10 cellular contexts compared by ENCODE assay signal in genomic region chr7:96685755-96686154, GRCh38. TPM values are rescaled to one million over a fixed set of nuclear protein-coding genes. Genes with fewer than 3 reads are reported as not detected.
DNase-seq lines count a peak whose midpoint lies in the region; ATAC-seq and TF ChIP-seq lines count a peak whose summit lies in the region.
"Had no signal": no experiment of that assay in that cellular context is flagged by ENCODE, and none has a peak within 500 bp of the region (broad histone marks: within the 10 kb centered on the region; RNA-seq: fewer than 3 reads in every experiment).

No MANE protein-coding gene starts in this region.

- H3K4me3 ChIP-seq in right lobe of liver: no peak overlapping the region
- H3K4me3 ChIP-seq: tibial nerve had no signal

- peak; percentile 68 for ATAC-seq in GM18505 (IDR thresholded peaks at IDR 0.05; ENCODE audit: unreplicated experiment)
- peak; percentile 60 for ATAC-seq in GM19452 (IDR thresholded peaks at IDR 0.05; ENCODE audit: unreplicated experiment)
- peak; percentile 93 for ATAC-seq in HG02885 (IDR thresholded peaks at IDR 0.05; ENCODE audit: poor library complexity, unreplicated experiment)
- peak; percentile 66 for ATAC-seq in HG03575 (IDR thresholded peaks at IDR 0.05; ENCODE audit: extremely low read depth, insufficient number of reproducible peaks, low FRiP score, unreplicated experiment)
- ATAC-seq in right lobe of liver: no peak
- no peak for ATAC-seq in SK-N-SH treated with all-trans-retinoic acid at 6 μM for 48 hours
- ATAC-seq: activated naive CD4-positive, alpha-beta T cell treated with anti-CD3 and anti-CD28 coated beads, Interleukin-2, amount 50 U/mL, for 72 hours had no signal

- no peaks in the 10 kb centered on the region for H3K27me3 ChIP-seq in right lobe of liver
- H3K27me3 ChIP-seq: tibial nerve had no signal

- H3K27ac ChIP-seq in right lobe of liver: no peak overlapping the region
- H3K27ac ChIP-seq: tibial nerve had no signal

- TF ChIP-seq CTCF in right lobe of liver (IDR thresholded peaks at IDR 0.05): no peak

- no peaks in the 10 kb centered on the region for H3K4me1 ChIP-seq in right lobe of liver

- WGBS in right lobe of liver (ENCODE audit: insufficient coverage, low coverage, low lambda C conversion rate, missing lambda C conversion rate): 81% methylated on average over 1 of the region's 1 CpG

- TF ChIP-seq POLR2A in GM18505 (IDR thresholded peaks at IDR 0.05; ENCODE audit: borderline replicate concordance, extremely low read depth, insufficient read depth, insufficient read length) (no peak), right lobe of liver (IDR thresholded peaks at IDR 0.05) (no peak)

- no peaks in the 10 kb centered on the region for H3K9me3 ChIP-seq in right lobe of liver

- DNase-seq in right lobe of liver (no peak), HUDEP-2 (lab: John Stamatoyannopoulos, UW; ENCODE audit: unreplicated experiment in 76 of 76) (no peak), OCI-M1 (lab: John Stamatoyannopoulos, UW) (no peak)

- H3K36me3 ChIP-seq in right lobe of liver: peaks cover 0 to 5% (median 0%) of the 10 kb centered on the region in 4 donors

- intact Hi-C loops in right lobe of liver (cut with DNase I): no loop called here

TF ChIP-seq in SK-N-SH treated with all-trans-retinoic acid at 6 μM for 48 hours, 23 proteins besides CTCF, POLR2A, EP300 and RAD21:
- TF ChIP-seq ZNF70 (CRISPR knock-in tag; IDR thresholded peaks at IDR 0.05) (no peak), CREB5 (CRISPR knock-in tag; IDR thresholded peaks at IDR 0.05; ENCODE audit: low read depth) (no peak), PPARA (CRISPR knock-in tag; IDR thresholded peaks at IDR 0.05; ENCODE audit: borderline replicate concordance) (no peak), PATZ1 (CRISPR knock-in tag; IDR thresholded peaks at IDR 0.05; ENCODE audit: borderline replicate concordance) (no peak), ZFP3 (CRISPR knock-in tag; IDR thresholded peaks at IDR 0.05) (no peak), BACH2 (CRISPR knock-in tag; IDR thresholded peaks at IDR 0.05; ENCODE audit: borderline replicate concordance) (no peak), ZNF8 (CRISPR knock-in tag; IDR thresholded peaks at IDR 0.05) (no peak), CSRNP3 (CRISPR knock-in tag; IDR thresholded peaks at IDR 0.05) (no peak), GLIS3 (CRISPR knock-in tag; IDR thresholded peaks at IDR 0.05) (no peak)

RNA-seq across cellular contexts. Expression of gene SEM1, which starts 23.9 kb away (rescaled TPM):
- total RNA-seq in right lobe of liver: 10 to 100 TPM; 13.7 to 36.8 (median 23.5) TPM

Comparison
In these comparisons a context has a peak if more than half of its experiments do, and no peak if none do; other contexts are left out.
1. ATAC-seq: peak in GM18505 (single experiment), GM19452 (single experiment), HG02885 (single experiment) and HG03575 (single experiment); none in right lobe of liver (0 of 4) and SK-N-SH treated with all-trans-retinoic acid at 6 μM for 48 hours (single experiment).